In the genomic region with DNA sequence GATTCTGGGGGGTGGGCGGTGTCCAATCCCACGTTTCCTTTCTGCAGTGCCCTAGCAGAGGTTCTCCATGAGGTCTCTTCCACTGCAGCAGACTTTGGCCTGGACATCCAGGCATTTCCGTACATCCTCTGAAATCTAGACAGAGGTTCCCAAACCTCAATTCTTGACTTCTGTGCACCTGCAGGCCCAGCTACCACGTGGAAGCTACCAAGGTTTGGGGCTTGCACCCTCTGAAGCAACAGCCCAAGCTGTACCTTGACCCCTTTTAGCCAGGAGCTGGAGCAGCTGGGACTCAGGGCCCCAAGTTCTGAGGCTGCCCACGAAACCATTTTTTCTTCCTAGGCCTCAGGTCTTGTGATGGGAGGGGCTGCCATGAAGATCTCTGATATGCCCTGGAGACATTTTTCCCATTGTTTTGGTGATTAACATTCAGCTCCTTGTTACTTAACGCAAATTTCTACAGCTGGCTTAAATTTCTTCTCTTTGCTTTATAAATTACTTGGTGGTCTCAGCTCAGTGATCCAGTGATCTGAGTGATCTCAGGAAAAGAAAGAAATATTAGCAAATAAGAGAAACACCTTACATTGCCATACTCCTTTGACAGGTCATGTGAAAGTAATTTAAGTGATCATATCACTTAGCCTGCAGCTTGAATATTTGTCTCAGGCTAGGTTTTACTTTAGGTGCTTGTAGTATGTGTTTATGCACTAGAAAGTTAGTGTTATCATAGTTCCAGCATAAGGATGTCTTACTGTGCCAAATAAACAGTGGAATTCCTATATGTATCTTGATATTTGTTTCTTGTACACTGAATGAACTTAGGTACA, we compare ENCODE assay signal across 8 cellular contexts. TPM values are rescaled to one million over a fixed set of nuclear protein-coding genes. Genes with fewer than 3 reads are reported as not detected.
DNase-seq lines count a peak whose midpoint lies in the region; ATAC-seq and TF ChIP-seq lines count a peak whose summit lies in the region.
"Had no signal": no experiment of that assay in that cellular context is flagged by ENCODE, and none has a peak within 500 bp of the region (broad histone marks: within the 10 kb centered on the region; RNA-seq: fewer than 3 reads in every experiment).

No MANE protein-coding gene starts in this region.

- H3K4me1 Mint-ChIP-seq in immature natural killer cell: peaks cover 38 to 57% of the 10 kb centered on the region in 2 donors
- H3K4me1 Mint-ChIP-seq in type B pancreatic cell (ENCODE audit: unreplicated experiment): peaks cover 30% of the 10 kb centered on the region

- H3K4me3 Mint-ChIP-seq in immature natural killer cell (peak overlapping the region in 1 of 5 donors; percentile 14), type B pancreatic cell (peak overlapping the region; percentile 73)

- ATAC-seq in heart left ventricle (no peak), left cardiac atrium (no peak)

- no peak for TF ChIP-seq POLR2A in heart left ventricle (IDR thresholded peaks at IDR 0.05)

- 61 to 72% (median 67%) methylated on average over 6 of the region's 6 CpGs for WGBS in heart left ventricle, 4 donors

- no peak overlapping the region for H3K4me3 ChIP-seq in heart left ventricle
- H3K4me3 ChIP-seq: lung had no signal

- TF ChIP-seq CTCF in heart left ventricle (IDR thresholded peaks at IDR 0.05) (no peak), type B pancreatic cell (conservative IDR thresholded peaks at IDR 0.05) (no peak)

- DNase-seq in heart left ventricle (no peak), left cardiac atrium (no peak), immature natural killer cell (no peak), type B pancreatic cell (ENCODE audit: extremely low spot score, unreplicated experiment) (no peak), iPS-NIHi11 (ENCODE audit: low spot score) (no peak), HuH-7.5 (ENCODE audit: low spot score) (no peak)
- DNase-seq: activated naive CD4-positive, alpha-beta T cell treated with Interleukin-2 at 50 U/mL for 16 hours had no signal

- intact Hi-C loops in heart left ventricle (cut with DNase I) (loop anchor here in 2 of 10 donors (5.0 to 10.0 kb wide), 2 partner anchors 49 to 224 kb away; partner anchors contain the start of genes HAUS2 (in 2 of the 2), LRRC57 (in 2 of the 2), GANC (in 1 of the 2) and TMEM87A (in 1 of the 2)), left cardiac atrium (cut with DNase I) (no loop called here)

- H3K27me3 Mint-ChIP-seq in immature natural killer cell (ENCODE audit: low read depth in 3 of 3) (peaks cover 0 to 1% (median 0%) of the 10 kb centered on the region in 3 donors), type B pancreatic cell (no peaks in the 10 kb centered on the region)

- no peaks in the 10 kb centered on the region for H3K36me3 ChIP-seq in heart left ventricle

- H3K27me3 ChIP-seq in heart left ventricle: no peaks in the 10 kb centered on the region

- H3K9me3 Mint-ChIP-seq in immature natural killer cell (no peaks in the 10 kb centered on the region), type B pancreatic cell (no peaks in the 10 kb centered on the region)

- H3K9me3 ChIP-seq in heart left ventricle: no peaks in the 10 kb centered on the region

- H3K27ac Mint-ChIP-seq in immature natural killer cell: peak overlapping the region in 4 of 6 donors; percentile 8 to 48 (median 14)
- H3K27ac Mint-ChIP-seq in type B pancreatic cell: peak overlapping the region; percentile 90

- H3K27ac ChIP-seq in heart left ventricle: peak overlapping the region in 7 of 12 donors; percentile 12 to 72 (median 29)

- H3K4me1 ChIP-seq in heart left ventricle: peaks cover 0 to 93% (median 41%) of the 10 kb centered on the region in 12 donors

- H3K36me3 Mint-ChIP-seq in immature natural killer cell (no peaks in the 10 kb centered on the region), type B pancreatic cell (peaks cover 9% of the 10 kb centered on the region)

RNA-seq across cellular contexts. Expression of gene SNAP23, which starts 3.0 kb away (rescaled TPM):
- 10 to 100 TPM; 29.9 to 74.8 (median 43.3) TPM for total RNA-seq in heart left ventricle
- polyA plus RNA-seq in heart left ventricle: 10 to 100 TPM; 28.6 to 37.6 TPM
- total RNA-seq in left cardiac atrium: 10 to 100 TPM; 32.0 to 35.0 TPM
- 10 to 100 TPM; 79.2 to 95.4 (median 85.8) TPM for polyA plus RNA-seq in immature natural killer cell
- total RNA-seq in type B pancreatic cell (ENCODE audit: low replicate concordance): 62.8 and 68.4 TPM in 2 replicates

RNA-seq across cellular contexts. Expression of gene ZNF106, which starts 7.5 kb away (rescaled TPM):
- total RNA-seq in heart left ventricle (100 to 1,000 TPM; 335 to 999 (median 717) TPM), left cardiac atrium (100 to 1,000 TPM; 379 to 380 TPM), type B pancreatic cell (ENCODE audit: low replicate concordance) (44.5 and 52.4 TPM in 2 replicates)
- polyA plus RNA-seq in heart left ventricle (100 to 1,000 TPM; 135 to 196 TPM), immature natural killer cell (10 to 100 TPM; 20.3 to 65.5 (median 21.7) TPM)

RNA-seq across cellular contexts. Expression of gene LRRC57, which starts 50.2 kb away (rescaled TPM):
- total RNA-seq in heart left ventricle (10 to 100 TPM; 10.6 to 25.9 (median 20.0) TPM), left cardiac atrium (10 to 100 TPM; 13.8 to 15.6 TPM), type B pancreatic cell (ENCODE audit: low replicate concordance) (29.0 and 36.3 TPM in 2 replicates)
- polyA plus RNA-seq in heart left ventricle (10 to 100 TPM in 1 of 2 donors, 1 to 10 TPM in 1; 5.2 to 13.7 TPM), immature natural killer cell (10 to 100 TPM in 1 of 3 donors, 1 to 10 TPM in 2; 1.2 to 14.0 (median 8.6) TPM)

RNA-seq across cellular contexts. Expression of gene HAUS2, which starts 50.2 kb away (rescaled TPM):
- total RNA-seq in heart left ventricle (10 to 100 TPM; 10.5 to 27.8 (median 13.7) TPM), left cardiac atrium (10 to 100 TPM; 11.7 to 14.9 TPM), type B pancreatic cell (ENCODE audit: low replicate concordance) (17.3 and 23.2 TPM in 2 replicates)
- polyA plus RNA-seq in heart left ventricle (10 to 100 TPM in 1 of 2 donors, 1 to 10 TPM in 1; 8.6 to 18.9 TPM), immature natural killer cell (10 to 100 TPM; 18.5 to 37.0 (median 31.5) TPM)
